27 cellular contexts compared by ENCODE assay signal in genomic region chr4:52081216-52081615, GRCh38.
"Had no signal": no experiment of that assay in that cellular context is flagged by ENCODE, and none has a peak within 500 bp of the region (broad histone marks: within the 10 kb centered on the region; RNA-seq: fewer than 3 reads in every experiment).

No MANE protein-coding gene starts in this region.

- H3K27me3 ChIP-seq: ovary, right lobe of liver, thyroid gland, upper lobe of left lung, vagina had no signal

- H3K4me1 Mint-ChIP-seq: stimulated activated effector memory CD8-positive, alpha-beta T cell treated with anti-CD3 and anti-CD28 coated beads, Interleukin-12 subunit alpha, Interleukin-12 subunit beta, amount 100 ng/mL, for 72 hours; stimulated activated naive B cell treated with anti-CD40 and anti-IgM and Interleukin-4, amounts not matched to agents 10 μg/mL and 1 μg/mL and 100 μg/mL, for 72 hours had no signal

- H2AFZ ChIP-seq: neural progenitor cell, parathyroid adenoma had no signal

- H3K4me1 ChIP-seq: parathyroid adenoma, psoas muscle, right lobe of liver, upper lobe of left lung, vagina had no signal

- H3K4me3 Mint-ChIP-seq: nephron; neural progenitor cell; stimulated activated effector memory CD8-positive, alpha-beta T cell treated with anti-CD3 and anti-CD28 coated beads, Interleukin-12 subunit alpha, Interleukin-12 subunit beta, amount 100 ng/mL, for 72 hours; stimulated activated naive B cell treated with anti-CD40 and anti-IgM and Interleukin-4, amounts not matched to agents 10 μg/mL and 1 μg/mL and 100 μg/mL, for 72 hours; stimulated activated naive CD8-positive, alpha-beta T cell treated with anti-CD3 and anti-CD28 coated beads, Interleukin-15, Interleukin-2, amounts not matched to agents 100 ng/mL and 50 ng/mL, for 24 hours had no signal

- H3K27ac Mint-ChIP-seq: nephron; neural progenitor cell; progenitor cell of endocrine pancreas; stimulated activated effector memory CD8-positive, alpha-beta T cell treated with anti-CD3 and anti-CD28 coated beads, Interleukin-12 subunit alpha, Interleukin-12 subunit beta, amount 100 ng/mL, for 72 hours; stimulated activated naive B cell treated with anti-CD40 and anti-IgM and Interleukin-4, amounts not matched to agents 10 μg/mL and 1 μg/mL and 100 μg/mL, for 72 hours; stimulated activated naive CD8-positive, alpha-beta T cell treated with anti-CD3 and anti-CD28 coated beads, Interleukin-15, Interleukin-2, amounts not matched to agents 100 ng/mL and 50 ng/mL, for 24 hours had no signal

- H3K27ac ChIP-seq: neural progenitor cell, ovary, parathyroid adenoma, psoas muscle, right lobe of liver, sigmoid colon, stomach, thoracic aorta, thyroid gland, tibial nerve, upper lobe of left lung, vagina had no signal

- H3K4me3 ChIP-seq: neural progenitor cell, ovary, psoas muscle, right lobe of liver, sigmoid colon, stomach, thoracic aorta, thyroid gland, tibial nerve, upper lobe of left lung, vagina had no signal

- H3K79me2 ChIP-seq: parathyroid adenoma had no signal

- H3K9me3 Mint-ChIP-seq: nephron; stimulated activated effector memory CD8-positive, alpha-beta T cell treated with anti-CD3 and anti-CD28 coated beads, Interleukin-12 subunit alpha, Interleukin-12 subunit beta, amount 100 ng/mL, for 72 hours; stimulated activated naive CD8-positive, alpha-beta T cell treated with anti-CD3 and anti-CD28 coated beads, Interleukin-15, Interleukin-2, amounts not matched to agents 100 ng/mL and 50 ng/mL, for 24 hours had no signal

- H3K36me3 ChIP-seq: neural progenitor cell, ovary, right lobe of liver, sigmoid colon, stomach, thoracic aorta, thyroid gland, tibial nerve, upper lobe of left lung, vagina had no signal

- H3K36me3 Mint-ChIP-seq: neural progenitor cell; stimulated activated effector memory CD8-positive, alpha-beta T cell treated with anti-CD3 and anti-CD28 coated beads, Interleukin-12 subunit alpha, Interleukin-12 subunit beta, amount 100 ng/mL, for 72 hours; stimulated activated naive B cell treated with anti-CD40 and anti-IgM and Interleukin-4, amounts not matched to agents 10 μg/mL and 1 μg/mL and 100 μg/mL, for 72 hours had no signal

- DNase-seq: occipital lobe; ovary; posterior cingulate gyrus; psoas muscle; right cardiac atrium; right lobe of liver; sigmoid colon; small intestine; stimulated activated CD4-positive, alpha-beta T cell treated with anti-CD3 and anti-CD28 coated beads, Interleukin-15, amount 100 ng/mL, for 24 hours; stimulated activated CD4-positive, alpha-beta T cell treated with anti-CD3 and anti-CD28 coated beads, Interleukin-2, amount 100 ng/mL, for 24 hours; stimulated activated CD4-positive, alpha-beta T cell treated with anti-CD3 and anti-CD28 coated beads, Interleukin-2, amount 100 ng/mL, for 48 hours; stimulated activated CD4-positive, alpha-beta T cell treated with anti-CD3 and anti-CD28 coated beads, Interleukin-4, amount 100 ng/mL, for 24 hours; stimulated activated naive B cell treated with anti-CD40 and anti-IgM and Interleukin-4, amounts not matched to agents 10 μg/mL and 1 μg/mL and 100 μg/mL, for 72 hours; stimulated activated naive CD4-positive, alpha-beta T cell treated with Interleukin-2 at 50 U/mL for 16 hours; stomach; thyroid gland; trophoblast cell; upper lobe of left lung had no signal

- H3K9ac ChIP-seq: neural progenitor cell, parathyroid adenoma had no signal

- H3K9me3 ChIP-seq: ovary, psoas muscle, right lobe of liver, sigmoid colon, stomach, thoracic aorta, thyroid gland, tibial nerve, upper lobe of left lung, vagina had no signal

- H3K4me2 ChIP-seq: neural progenitor cell had no signal
